In genomic region chr1:192057766-192058165, GRCh38 we compare ENCODE assay signal across 23 cellular contexts.
DNase-seq lines count a peak whose midpoint lies in the region; ATAC-seq, FAIRE-seq and TF ChIP-seq lines count a peak whose summit lies in the region.
"Had no signal": no experiment of that assay in that cellular context is flagged by ENCODE, and none has a peak within 500 bp of the region (broad histone marks: within the 10 kb centered on the region; RNA-seq: fewer than 3 reads in every experiment).

No MANE protein-coding gene starts in this region.

- H3K36me3 Mint-ChIP-seq in activated naive CD4-positive, alpha-beta T cell treated with anti-CD3 and anti-CD28 coated beads for 36 hours (ENCODE audit: low read depth) = no peaks in the 10 kb centered on the region
- no peaks in the 10 kb centered on the region for H3K36me3 Mint-ChIP-seq in activated naive CD4-positive, alpha-beta T cell treated with anti-CD3 and anti-CD28 coated beads, Interleukin-2, amount 10 ng/mL, durations not matched to agents 7 days and 5 days
- H3K36me3 Mint-ChIP-seq: CD8-positive, alpha-beta T cell had no signal

- no peaks in the 10 kb centered on the region for H3K4me1 Mint-ChIP-seq in activated naive CD4-positive, alpha-beta T cell treated with anti-CD3 and anti-CD28 coated beads for 36 hours (ENCODE audit: low read depth)
- H3K4me1 Mint-ChIP-seq in activated naive CD4-positive, alpha-beta T cell treated with anti-CD3 and anti-CD28 coated beads, Interleukin-2, amount 10 ng/mL, durations not matched to agents 7 days and 5 days = no peaks in the 10 kb centered on the region
- H3K4me1 Mint-ChIP-seq: B cell had no signal

- H3K4me3 Mint-ChIP-seq in activated naive CD4-positive, alpha-beta T cell treated with anti-CD3 and anti-CD28 coated beads for 36 hours = no peak overlapping the region
- no peak overlapping the region for H3K4me3 Mint-ChIP-seq in activated naive CD4-positive, alpha-beta T cell treated with anti-CD3 and anti-CD28 coated beads, Interleukin-2, amount 10 ng/mL, durations not matched to agents 7 days and 5 days
- H3K4me3 Mint-ChIP-seq: B cell; CD4-positive, alpha-beta T cell; CD8-positive, alpha-beta T cell had no signal

- no peak for TF ChIP-seq CTCF in heart right ventricle (IDR thresholded peaks at IDR 0.05)

- H3K27me3 ChIP-seq in heart right ventricle = no peaks in the 10 kb centered on the region
- H3K27me3 ChIP-seq: BLaER1 treated with 17β-estradiol and CSF1 and Interleukin-3, amounts not matched to agents 10 nM and 100 nM had no signal

- FAIRE-seq in A204.1 (lab: Jason Lieb, UNC) = peak; percentile 70
- peak; percentile 63 for FAIRE-seq in G401.6 (lab: Jason Lieb, UNC)
- peak; percentile 31 for FAIRE-seq in endometrium (lab: Jason Lieb, UNC)
- FAIRE-seq: A549, GM12878, GM12892, GM18507 had no signal

- peaks cover 0 to 7% (median 0%) of the 10 kb centered on the region in 9 donors for H3K4me1 ChIP-seq in heart right ventricle
- H3K4me1 ChIP-seq: A549 had no signal

- no peaks in the 10 kb centered on the region for H3K9me3 ChIP-seq in heart right ventricle
- H3K9me3 ChIP-seq: A549; BLaER1 treated with 17β-estradiol and CSF1 and Interleukin-3, amounts not matched to agents 10 nM and 100 nM; Caco-2 had no signal

- H3K27ac Mint-ChIP-seq in activated naive CD4-positive, alpha-beta T cell treated with anti-CD3 and anti-CD28 coated beads for 36 hours = no peak overlapping the region
- H3K27ac Mint-ChIP-seq in activated naive CD4-positive, alpha-beta T cell treated with anti-CD3 and anti-CD28 coated beads, Interleukin-2, amount 10 ng/mL, durations not matched to agents 7 days and 5 days = no peak overlapping the region
- H3K27ac Mint-ChIP-seq: B cell; CD4-positive, alpha-beta T cell; CD8-positive, alpha-beta T cell had no signal

- ATAC-seq in Right ventricle myocardium superior (ENCODE audit: poor library complexity) (peak; percentile 81), heart right ventricle (no peak)
- ATAC-seq: A549; CD8-positive, alpha-beta T cell; GM12878 had no signal

- DNase-seq in Right ventricle myocardium superior (no peak), heart right ventricle (no peak), SKM-1 (lab: John Stamatoyannopoulos, UW; ENCODE audit: unreplicated experiment) (no peak)
- DNase-seq in activated naive CD4-positive, alpha-beta T cell treated with anti-CD3 and anti-CD28 coated beads for 36 hours = no peak
- DNase-seq in activated naive CD4-positive, alpha-beta T cell treated with anti-CD3 and anti-CD28 coated beads, Interleukin-2, amount 10 ng/mL, durations not matched to agents 7 days and 5 days = no peak
- DNase-seq: 8988T; AML-193; Caco-2; Calu3; CD4-positive, alpha-beta T cell; CD8-positive, alpha-beta T cell; DMS79 treated with DMSO at 0.1 percent for 48 hours; GDM1 had no signal

- intact Hi-C loops in Right ventricle myocardium superior (cut with DNase I) (no loop called here), heart right ventricle (cut with DNase I) (no loop called here)
- intact Hi-C loops in activated naive CD4-positive, alpha-beta T cell treated with anti-CD3 and anti-CD28 coated beads for 36 hours (cut with micrococcal nuclease) = no loop called here

- H3K4me3 ChIP-seq in heart right ventricle = no peak overlapping the region
- H3K4me3 ChIP-seq: A549; BLaER1 treated with 17β-estradiol and CSF1 and Interleukin-3, amounts not matched to agents 10 nM and 100 nM; GM12878 had no signal

- no peaks in the 10 kb centered on the region for H3K36me3 ChIP-seq in heart right ventricle
- H3K36me3 ChIP-seq: BLaER1 treated with 17β-estradiol and CSF1 and Interleukin-3, amounts not matched to agents 10 nM and 100 nM had no signal

- no peaks in the 10 kb centered on the region for H3K27me3 Mint-ChIP-seq in activated naive CD4-positive, alpha-beta T cell treated with anti-CD3 and anti-CD28 coated beads for 36 hours (ENCODE audit: low read depth)
- no peaks in the 10 kb centered on the region for H3K27me3 Mint-ChIP-seq in activated naive CD4-positive, alpha-beta T cell treated with anti-CD3 and anti-CD28 coated beads, Interleukin-2, amount 10 ng/mL, durations not matched to agents 7 days and 5 days
- H3K27me3 Mint-ChIP-seq: B cell; CD4-positive, alpha-beta T cell had no signal

- no peaks in the 10 kb centered on the region for H3K9me3 Mint-ChIP-seq in activated naive CD4-positive, alpha-beta T cell treated with anti-CD3 and anti-CD28 coated beads for 36 hours
- no peaks in the 10 kb centered on the region for H3K9me3 Mint-ChIP-seq in activated naive CD4-positive, alpha-beta T cell treated with anti-CD3 and anti-CD28 coated beads, Interleukin-2, amount 10 ng/mL, durations not matched to agents 7 days and 5 days
- H3K9me3 Mint-ChIP-seq: CD4-positive, alpha-beta T cell; CD8-positive, alpha-beta T cell had no signal

- H3K27ac ChIP-seq in heart right ventricle = no peak overlapping the region
- H3K27ac ChIP-seq: A549; BLaER1 treated with 17β-estradiol and CSF1 and Interleukin-3, amounts not matched to agents 10 nM and 100 nM; C4-2B had no signal

- CTCF ChIA-PET in activated naive CD4-positive, alpha-beta T cell treated with anti-CD3 and anti-CD28 coated beads for 36 hours (lab: Charles Lee) = no interaction called here
- CTCF ChIA-PET in activated naive CD4-positive, alpha-beta T cell treated with anti-CD3 and anti-CD28 coated beads, Interleukin-2, amount 10 ng/mL, durations not matched to agents 7 days and 5 days (lab: Charles Lee) = no interaction called here

- WGBS in heart right ventricle, 2 donors = 33 to 39% methylated on average over 2 of the region's 2 CpGs
